Comparison of ENCODE assay signal across 9 cellular contexts in genomic region chr4:184513802-184514120, GRCh38. TPM values are rescaled to one million over a fixed set of nuclear protein-coding genes. Genes with fewer than 3 reads are reported as not detected.
DNase-seq lines count a peak whose midpoint lies in the region; ATAC-seq and TF ChIP-seq lines count a peak whose summit lies in the region.
"Had no signal": no experiment of that assay in that cellular context is flagged by ENCODE, and none has a peak within 500 bp of the region (broad histone marks: within the 10 kb centered on the region; RNA-seq: fewer than 3 reads in every experiment).

No MANE protein-coding gene starts in this region.

- H3K4me3 Mint-ChIP-seq in activated CD4-positive, alpha-beta T cell treated with anti-CD3 and anti-CD28 coated beads for 36 hours, result peak overlapping the region; percentile 51
- H3K4me3 Mint-ChIP-seq in activated naive CD8-positive, alpha-beta T cell treated with anti-CD3 and anti-CD28 coated beads for 36 hours, result peak overlapping the region; percentile 65
- H3K4me3 Mint-ChIP-seq in stimulated activated naive CD8-positive, alpha-beta T cell treated with anti-CD3 and anti-CD28 coated beads, Interleukin-15, Interleukin-2, amounts not matched to agents 100 ng/mL and 50 ng/mL, for 24 hours, result peak overlapping the region; percentile 74
- no peak overlapping the region for H3K4me3 Mint-ChIP-seq in endodermal cell

- H3K9me3 ChIP-seq in gastrocnemius medialis (no peaks in the 10 kb centered on the region), endodermal cell (ENCODE audit: control insufficient read depth, low read length) (peaks cover 5% of the 10 kb centered on the region)
- H3K9me3 ChIP-seq: A549 had no signal

- H3K36me3 Mint-ChIP-seq in activated CD4-positive, alpha-beta T cell treated with anti-CD3 and anti-CD28 coated beads for 36 hours (ENCODE audit: low read depth), result no peaks in the 10 kb centered on the region
- H3K36me3 Mint-ChIP-seq in activated naive CD8-positive, alpha-beta T cell treated with anti-CD3 and anti-CD28 coated beads for 36 hours, result peaks cover 3% of the 10 kb centered on the region
- H3K36me3 Mint-ChIP-seq in stimulated activated naive CD8-positive, alpha-beta T cell treated with anti-CD3 and anti-CD28 coated beads, Interleukin-15, Interleukin-2, amounts not matched to agents 100 ng/mL and 50 ng/mL, for 24 hours (ENCODE audit: low read depth), result no peaks in the 10 kb centered on the region
- H3K36me3 Mint-ChIP-seq in endodermal cell (ENCODE audit: low read depth), result no peaks in the 10 kb centered on the region

- CTCF ChIA-PET in activated CD4-positive, alpha-beta T cell treated with anti-CD3 and anti-CD28 coated beads for 36 hours (lab: Charles Lee), result interaction anchor here (0.6 to 4.8 kb wide), 16 partner anchors 8 to 345 kb away, joined by 3 to 28 read pairs (median 6); partner anchors contain the start of gene IRF2

- ATAC-seq in activated CD4-positive, alpha-beta T cell treated with anti-CD3 and anti-CD28 coated beads for 36 hours, result peak; percentile 52
- ATAC-seq in HG02678 (IDR thresholded peaks at IDR 0.05; ENCODE audit: unreplicated experiment) (peak; percentile 9), gastrocnemius medialis (no peak)

- H3K9ac ChIP-seq in endodermal cell (ENCODE audit: extremely low read depth, low read length, poor library complexity, severe bottlenecking), result no peak overlapping the region

- H3K4me1 ChIP-seq in gastrocnemius medialis (peaks cover 4 to 5% of the 10 kb centered on the region in 2 donors), endodermal cell (ENCODE audit: control insufficient read depth, insufficient read depth, low read length) (no peaks in the 10 kb centered on the region)

- H3K27ac ChIP-seq in gastrocnemius medialis (no peak overlapping the region), endodermal cell (ENCODE audit: low read depth, low read length) (no peak overlapping the region)
- H3K27ac ChIP-seq: A549 had no signal

- peaks cover 18% of the 10 kb centered on the region for H3K9me3 Mint-ChIP-seq in activated CD4-positive, alpha-beta T cell treated with anti-CD3 and anti-CD28 coated beads for 36 hours (ENCODE audit: low read depth)
- peaks cover 14% of the 10 kb centered on the region for H3K9me3 Mint-ChIP-seq in activated naive CD8-positive, alpha-beta T cell treated with anti-CD3 and anti-CD28 coated beads for 36 hours
- H3K9me3 Mint-ChIP-seq in stimulated activated naive CD8-positive, alpha-beta T cell treated with anti-CD3 and anti-CD28 coated beads, Interleukin-15, Interleukin-2, amounts not matched to agents 100 ng/mL and 50 ng/mL, for 24 hours, result peaks cover 12% of the 10 kb centered on the region
- H3K9me3 Mint-ChIP-seq in endodermal cell, result peaks cover 21% of the 10 kb centered on the region

- POLR2A ChIA-PET in activated CD4-positive, alpha-beta T cell treated with anti-CD3 and anti-CD28 coated beads for 36 hours (lab: Charles Lee), result interaction anchor here (0.5 to 2.4 kb wide), 13 partner anchors 11 to 336 kb away, joined by 3 to 22 read pairs (median 4); partner anchors contain the start of genes CENPU and IRF2

- H3K27me3 ChIP-seq in gastrocnemius medialis (no peaks in the 10 kb centered on the region), endodermal cell (ENCODE audit: control insufficient read depth, insufficient read depth, low read length, poor library complexity, severe bottlenecking) (no peaks in the 10 kb centered on the region)

- no peak for TF ChIP-seq CTCF in gastrocnemius medialis (IDR thresholded peaks at IDR 0.05 in 4 of 5, conservative IDR thresholded peaks at IDR 0.05 in 1 of 5)
- TF ChIP-seq CTCF in endodermal cell (conservative IDR thresholded peaks at IDR 0.05), result no peak

- 85 to 100% methylated on average over 1 to 2 of the region's 2 CpGs for WGBS in endodermal cell (ENCODE audit: insufficient coverage in 1 of 2, insufficient read length in 1 of 2), 2 experiments

- in situ Hi-C loops in gastrocnemius medialis (cut with MboI; ENCODE audit: low sequenced_read_pairs in 4 of 4), result no loop called here

- peaks cover 1% of the 10 kb centered on the region for H3K27me3 Mint-ChIP-seq in activated CD4-positive, alpha-beta T cell treated with anti-CD3 and anti-CD28 coated beads for 36 hours
- no peaks in the 10 kb centered on the region for H3K27me3 Mint-ChIP-seq in activated naive CD8-positive, alpha-beta T cell treated with anti-CD3 and anti-CD28 coated beads for 36 hours
- no peaks in the 10 kb centered on the region for H3K27me3 Mint-ChIP-seq in stimulated activated naive CD8-positive, alpha-beta T cell treated with anti-CD3 and anti-CD28 coated beads, Interleukin-15, Interleukin-2, amounts not matched to agents 100 ng/mL and 50 ng/mL, for 24 hours
- no peaks in the 10 kb centered on the region for H3K27me3 Mint-ChIP-seq in endodermal cell (ENCODE audit: insufficient read depth)

- H3K27ac Mint-ChIP-seq in activated CD4-positive, alpha-beta T cell treated with anti-CD3 and anti-CD28 coated beads for 36 hours, result peak overlapping the region; percentile 90
- H3K27ac Mint-ChIP-seq in activated naive CD8-positive, alpha-beta T cell treated with anti-CD3 and anti-CD28 coated beads for 36 hours, result peak overlapping the region; percentile 86
- peak overlapping the region; percentile 94 for H3K27ac Mint-ChIP-seq in stimulated activated naive CD8-positive, alpha-beta T cell treated with anti-CD3 and anti-CD28 coated beads, Interleukin-15, Interleukin-2, amounts not matched to agents 100 ng/mL and 50 ng/mL, for 24 hours
- H3K27ac Mint-ChIP-seq in endodermal cell, result no peak overlapping the region

- no peak for TF ChIP-seq POLR2A in gastrocnemius medialis (IDR thresholded peaks at IDR 0.05)

- H3K4me1 Mint-ChIP-seq in activated CD4-positive, alpha-beta T cell treated with anti-CD3 and anti-CD28 coated beads for 36 hours, result peaks cover 43% of the 10 kb centered on the region
- peaks cover 34% of the 10 kb centered on the region for H3K4me1 Mint-ChIP-seq in activated naive CD8-positive, alpha-beta T cell treated with anti-CD3 and anti-CD28 coated beads for 36 hours
- peaks cover 56% of the 10 kb centered on the region for H3K4me1 Mint-ChIP-seq in stimulated activated naive CD8-positive, alpha-beta T cell treated with anti-CD3 and anti-CD28 coated beads, Interleukin-15, Interleukin-2, amounts not matched to agents 100 ng/mL and 50 ng/mL, for 24 hours (ENCODE audit: low read depth)
- no peaks in the 10 kb centered on the region for H3K4me1 Mint-ChIP-seq in endodermal cell

- H3K4me3 ChIP-seq in gastrocnemius medialis (no peak overlapping the region), endodermal cell (ENCODE audit: low read length) (no peak overlapping the region)
- H3K4me3 ChIP-seq: A549 had no signal

- no peak for DNase-seq in activated CD4-positive, alpha-beta T cell treated with anti-CD3 and anti-CD28 coated beads for 36 hours
- DNase-seq in activated CD4-positive, alpha-beta T cell treated with anti-CD3 and anti-CD28 coated beads for 48 hours, result no peak
- DNase-seq in activated naive CD8-positive, alpha-beta T cell treated with anti-CD3 and anti-CD28 coated beads for 36 hours, result no peak
- DNase-seq in gastrocnemius medialis, result no peak
- no peak for DNase-seq in anterior cingulate cortex (lab: John Stamatoyannopoulos, UW)
- DNase-seq in endodermal cell, result no peak

- H3K36me3 ChIP-seq in gastrocnemius medialis, result no peaks in the 10 kb centered on the region
- H3K36me3 ChIP-seq in endodermal cell (ENCODE audit: control insufficient read depth, insufficient read depth, low read length), result no peaks in the 10 kb centered on the region

- intact Hi-C loops in activated CD4-positive, alpha-beta T cell treated with anti-CD3 and anti-CD28 coated beads for 36 hours (cut with DNase I, micrococcal nuclease), result loop anchor here (1.0 to 10.0 kb wide), 13 partner anchors 7 to 451 kb away; partner anchors contain the start of genes IRF2 (in 2 of the 2), CASP3 (in 1 of the 2) and PRIMPOL (in 1 of the 2)
- intact Hi-C loops in gastrocnemius medialis (cut with DNase I; ENCODE audit: low total_unique reads), result no loop called here

RNA-seq across cellular contexts. Expression of gene IRF2, which starts 39.4 kb away (rescaled TPM):
- 10 to 100 TPM; 50.1 to 68.9 TPM for total RNA-seq in activated CD4-positive, alpha-beta T cell treated with anti-CD3 and anti-CD28 coated beads for 36 hours
- 10 to 100 TPM; 49.1 to 61.4 TPM for total RNA-seq in activated naive CD8-positive, alpha-beta T cell treated with anti-CD3 and anti-CD28 coated beads for 36 hours
- total RNA-seq in gastrocnemius medialis (10 to 100 TPM; 20.9 to 37.1 (median 32.8) TPM), endodermal cell (10 to 100 TPM; 17.3 to 24.6 TPM)
- polyA plus RNA-seq in endodermal cell (2013, experiment 1 of 2), result 9.1 TPM
- 9.0 TPM for polyA plus RNA-seq in endodermal cell (2013, experiment 2 of 2)

Comparison
In these comparisons a context has a peak if more than half of its experiments do, and no peak if none do; other contexts are left out.
1. ATAC-seq: peak in activated CD4-positive, alpha-beta T cell treated with anti-CD3 and anti-CD28 coated beads for 36 hours (single experiment) and HG02678 (single experiment); none in gastrocnemius medialis (0 of 2).